In genomic region chr2:39684495-39684894, GRCh38 we compare ENCODE assay signal across 22 cellular contexts. TPM values are rescaled to one million over a fixed set of nuclear protein-coding genes. Genes with fewer than 3 reads are reported as not detected.
"Had no signal": no experiment of that assay in that cellular context is flagged by ENCODE, and none has a peak within 500 bp of the region (broad histone marks: within the 10 kb centered on the region; RNA-seq: fewer than 3 reads in every experiment).

No MANE protein-coding gene starts in this region.

- H3K27ac ChIP-seq: coronary artery, esophagus muscularis mucosa, foreskin keratinocyte, gastroesophageal sphincter, heart left ventricle, hepatocyte, left lung, lower lobe of right lung had no signal

- ATAC-seq: foreskin keratinocyte, gastroesophageal sphincter, heart left ventricle, left colon, left lung, left ventricle myocardium superior, lower lobe of right lung, mucosa of descending colon had no signal

- DNase-seq: dermis blood vessel endothelial cell; dorsolateral prefrontal cortex; effector CD4-positive, alpha-beta T cell; effector memory CD4-positive, alpha-beta T cell; foreskin keratinocyte; heart left ventricle; hypothalamus; immature natural killer cell; islet precursor cell; kidney; kidney glomerular epithelial cell; left colon; left lung; left ventricle myocardium superior; lower lobe of right lung; mesenchymal stem cell; mucosa of descending colon had no signal

RNA-seq across cellular contexts. Expression of gene TMEM178A, which starts 18.8 kb away (rescaled TPM):
- total RNA-seq: dermis blood vessel endothelial cell, foreskin keratinocyte, lung microvascular endothelial cell had no signal
